ENCODE assay signal across 12 cellular contexts in the genomic region with DNA sequence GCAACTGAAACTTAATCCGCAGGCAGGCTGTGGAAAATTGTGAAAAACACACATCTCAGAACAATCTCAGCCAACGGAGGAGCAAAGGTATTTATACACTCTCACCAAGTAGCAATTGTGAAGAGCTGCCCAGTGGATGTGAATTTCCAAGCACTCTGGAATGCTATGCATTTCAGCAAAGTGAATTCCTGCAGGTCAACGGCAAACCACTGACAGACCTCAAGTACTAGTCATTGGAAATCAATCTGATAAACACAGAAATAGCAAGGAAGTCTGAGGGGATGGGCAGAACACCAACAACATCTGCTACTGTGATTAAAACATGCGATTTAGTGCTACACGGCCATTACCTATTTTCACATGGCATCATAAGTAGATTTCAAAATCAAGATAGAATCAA.
A peak's percentile ranks its signal among the peaks of the same experiment; 100 is the strongest.
DNase-seq lines count a peak whose midpoint lies in the region; ATAC-seq and TF ChIP-seq lines count a peak whose summit lies in the region.
"Had no signal": no experiment of that assay in that cellular context is flagged by ENCODE, and none has a peak within 500 bp of the region (broad histone marks: within the 10 kb centered on the region; RNA-seq: fewer than 3 reads in every experiment).

No MANE protein-coding gene starts in this region.

- H4K20me1 ChIP-seq in smooth muscle cell (ENCODE audit: low read depth), result no peaks in the 10 kb centered on the region

- no peaks in the 10 kb centered on the region for H3F3A ChIP-seq in smooth muscle cell (ENCODE audit: low read depth)

- no peaks in the 10 kb centered on the region for H3K79me2 ChIP-seq in smooth muscle cell (ENCODE audit: low read depth)

- DNase-seq in HK-2 (ENCODE audit: unreplicated experiment) (peak; percentile 64), WTC11 (ENCODE audit: low spot score) (peak; percentile 37), glomerular visceral epithelial cell (ENCODE audit: extremely low spot score) (peak; percentile 95), smooth muscle cell (lab: John Stamatoyannopoulos, UW; ENCODE audit: unreplicated experiment) (no peak), SKM-1 treated with dmso at 0.1 percent for 144 hours (lab: John Stamatoyannopoulos, UW; ENCODE audit: unreplicated experiment) (no peak), NCI-H2171 (lab: John Stamatoyannopoulos, UW) (no peak)
- DNase-seq in stimulated activated CD8-positive, alpha-beta memory T cell treated with anti-CD3 and anti-CD28 coated beads, Interleukin-4, amount 100 ng/mL, for 48 hours, result no peak
- DNase-seq: activated CD4-positive, alpha-beta T cell treated with anti-CD3 and anti-CD28 coated beads for 1 hour; NCI-H1436 treated with DMSO at 0.1 percent for 48 hours; sigmoid colon had no signal

- peaks cover 4% of the 10 kb centered on the region for H3K27me3 Mint-ChIP-seq in WTC11 (ENCODE audit: low read depth)

- H3K9ac ChIP-seq in smooth muscle cell (ENCODE audit: low read depth), result no peak overlapping the region

- no peak overlapping the region for H2AFZ ChIP-seq in smooth muscle cell (ENCODE audit: low read depth)

- 28% methylated on average over 5 of the region's 5 CpGs for WGBS in smooth muscle cell (ENCODE audit: low lambda C conversion rate)

- peak overlapping the region; percentile 63 for H3K27ac ChIP-seq in smooth muscle cell (ENCODE audit: low read depth)
- H3K27ac ChIP-seq: sigmoid colon had no signal

- no peak for TF ChIP-seq CTCF in WTC11 (IDR thresholded peaks at IDR 0.05)
- no peak for TF ChIP-seq CTCF in smooth muscle cell (IDR thresholded peaks at IDR 0.05; ENCODE audit: borderline replicate concordance, insufficient read depth, poor library complexity, severe bottlenecking)

- H3K9me3 Mint-ChIP-seq in WTC11, result peaks cover 27% of the 10 kb centered on the region

- no peaks in the 10 kb centered on the region for H3K36me3 ChIP-seq in smooth muscle cell (ENCODE audit: low read depth)
- H3K36me3 ChIP-seq: sigmoid colon had no signal

- peak overlapping the region; percentile 86; the same call in 1 of the 2 replicates for H3K27ac Mint-ChIP-seq in WTC11

- POLR2A ChIA-PET in WTC11 (lab: Charles Lee), result no interaction called here

- H3K4me2 ChIP-seq in smooth muscle cell, result peak overlapping the region; percentile 51

- no peak overlapping the region for H3K4me3 Mint-ChIP-seq in WTC11

- peaks cover 5% of the 10 kb centered on the region for H3K4me1 ChIP-seq in smooth muscle cell (ENCODE audit: low read depth)
- H3K4me1 ChIP-seq: sigmoid colon had no signal

- no peaks in the 10 kb centered on the region for H3K9me3 ChIP-seq in smooth muscle cell (replicated peaks; ENCODE audit: low read depth)

- peaks cover 14% of the 10 kb centered on the region for H3K36me3 Mint-ChIP-seq in WTC11

- H3K4me1 Mint-ChIP-seq in WTC11, result peaks cover 12% of the 10 kb centered on the region

- no peaks in the 10 kb centered on the region for H3K27me3 ChIP-seq in smooth muscle cell (ENCODE audit: low read depth)
- H3K27me3 ChIP-seq: sigmoid colon had no signal

- CTCF ChIA-PET in WTC11 (lab: Charles Lee), result no interaction called here

- no peak overlapping the region for H3K4me3 ChIP-seq in smooth muscle cell
- H3K4me3 ChIP-seq: lung, sigmoid colon had no signal

- ATAC-seq in WTC11, result peak; percentile 97
- no peak for ATAC-seq in HG03520 (IDR thresholded peaks at IDR 0.05; ENCODE audit: unreplicated experiment)

TF ChIP-seq in WTC11, 78 proteins besides CTCF, POLR2A, EP300 and RAD21:
- TF ChIP-seq CREM (CRISPR knock-in tag; IDR thresholded peaks at IDR 0.05) (no peak), ZNF138 (CRISPR knock-in tag; conservative IDR thresholded peaks at IDR 0.05) (no peak)

Comparison
In these comparisons a context has a peak if more than half of its experiments do, and no peak if none do; other contexts are left out.
1. DNase-seq: peak in HK-2 (single experiment), WTC11 (single experiment) and glomerular visceral epithelial cell (single experiment); none in smooth muscle cell (single experiment), stimulated activated CD8-positive, alpha-beta memory T cell treated with anti-CD3 and anti-CD28 coated beads, Interleukin-4, amount 100 ng/mL, for 48 hours (single experiment), SKM-1 treated with dmso at 0.1 percent for 144 hours (single experiment) and NCI-H2171 (single experiment).